ENCODE assay signal across 7 cellular contexts in the genomic region with DNA sequence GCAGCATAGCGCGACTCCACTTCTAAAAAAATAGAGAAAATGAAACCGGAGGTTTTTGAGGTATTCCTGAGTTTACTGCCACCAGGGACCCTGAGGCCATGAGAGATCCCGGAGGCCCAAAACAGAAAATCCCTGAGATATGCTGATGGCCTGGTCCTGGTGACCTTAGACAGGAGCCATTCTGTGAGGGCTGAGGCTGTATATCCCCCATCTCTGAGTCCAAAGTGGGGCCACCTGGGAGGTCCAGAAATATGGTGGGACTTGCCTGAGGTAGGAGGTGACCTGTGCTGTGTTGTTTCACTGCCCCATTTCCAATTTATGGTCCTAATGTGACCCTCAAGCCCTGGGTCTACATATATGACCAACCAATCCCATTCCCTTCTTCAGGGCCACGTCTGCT. TPM values are rescaled to one million over a fixed set of nuclear protein-coding genes. Genes with fewer than 3 reads are reported as not detected.
"Had no signal": no experiment of that assay in that cellular context is flagged by ENCODE, and none has a peak within 500 bp of the region (broad histone marks: within the 10 kb centered on the region; RNA-seq: fewer than 3 reads in every experiment).

No MANE protein-coding gene starts in this region.

RNA-seq across cellular contexts. Expression of gene CLEC17A, which starts 1.5 kb away (rescaled TPM):
- total RNA-seq: adrenal gland, body of pancreas, breast epithelium, cardiac septum, M059J, RPMI7951, WTC11 had no signal
